12 cellular contexts compared by ENCODE assay signal in the genomic region with DNA sequence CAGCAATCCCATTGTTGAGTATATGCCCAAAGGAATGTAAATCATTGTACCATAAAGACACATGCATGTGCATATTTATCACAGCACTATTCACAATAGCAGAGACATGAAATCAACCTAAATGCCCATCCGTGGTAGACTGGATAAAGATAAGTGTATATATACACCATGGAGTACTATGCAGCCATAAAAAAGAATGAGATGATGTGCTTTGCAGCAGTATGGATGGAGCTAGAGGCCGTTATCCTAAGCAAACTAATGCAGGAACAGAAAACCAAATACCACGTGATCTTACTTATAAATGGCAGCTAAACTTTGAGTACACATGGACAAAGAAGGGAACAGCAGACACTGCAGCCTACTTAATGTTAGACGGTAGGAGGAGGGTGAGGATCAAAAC. TPM values are rescaled to one million over a fixed set of nuclear protein-coding genes. Genes with fewer than 3 reads are reported as not detected.
"Had no signal": no experiment of that assay in that cellular context is flagged by ENCODE, and none has a peak within 500 bp of the region (broad histone marks: within the 10 kb centered on the region; RNA-seq: fewer than 3 reads in every experiment).

No MANE protein-coding gene starts in this region.

- FAIRE-seq: H1, H54 had no signal

- H3K9ac ChIP-seq: GM23248 had no signal

- H2AFZ ChIP-seq: GM23248, GM23338 had no signal

- H3K4me1 ChIP-seq: HAP-1 had no signal

- H3K27ac ChIP-seq: GM23248 had no signal

- ATAC-seq: GM23338, HCT116 had no signal

- H3K4me2 ChIP-seq: GM23338 had no signal

- H3K9me3 ChIP-seq: HAP-1 had no signal

- DNase-seq: GM23248, GOT3, H7, H9, HCEC 1CT, HFFc6 had no signal

- H3K4me3 ChIP-seq: GM23248, GM23338, HAP-1 had no signal

- H3K36me3 ChIP-seq: HAP-1 had no signal

RNA-seq across cellular contexts. Expression of a gene that starts 18.4 kb away (rescaled TPM):
- total RNA-seq: H4 had no signal

RNA-seq across cellular contexts. Expression of a gene that starts 42.5 kb away (rescaled TPM):
- polyA plus RNA-seq: GM23248 had no signal
